ENCODE assay signal across 12 cellular contexts in genomic region chr10:93968452-93969044, GRCh38. TPM values are rescaled to one million over a fixed set of nuclear protein-coding genes. Genes with fewer than 3 reads are reported as not detected.
"Had no signal": no experiment of that assay in that cellular context is flagged by ENCODE, and none has a peak within 500 bp of the region (broad histone marks: within the 10 kb centered on the region; RNA-seq: fewer than 3 reads in every experiment).

No MANE protein-coding gene starts in this region.

- H3K9me3 ChIP-seq: pancreas, stomach, thoracic aorta had no signal

- H3K27me3 Mint-ChIP-seq: activated CD8-positive, alpha-beta T cell treated with anti-CD3 and anti-CD28 coated beads for 36 hours; T-cell had no signal

- H3K4me1 Mint-ChIP-seq: T-cell had no signal

- H3K27me3 ChIP-seq: cardiac muscle cell, pancreas, stomach had no signal

- ATAC-seq: activated CD8-positive, alpha-beta T cell treated with anti-CD3 and anti-CD28 coated beads for 36 hours; activated T-cell treated with anti-CD3 and anti-CD28 coated beads, Interleukin-2, amount 50 U/mL, for 72 hours; left lobe of liver; pancreas; T-cell had no signal

- H3K27ac Mint-ChIP-seq: activated CD8-positive, alpha-beta T cell treated with anti-CD3 and anti-CD28 coated beads for 36 hours; activated T-cell treated with anti-CD3 and anti-CD28 coated beads, Interleukin-2, amount 50 U/mL, for 72 hours; T-cell had no signal

- DNase-seq: activated CD4-positive, alpha-beta T cell treated with anti-CD3 and anti-CD28 coated beads for 4 hours; activated CD8-positive, alpha-beta memory T cell treated with anti-CD3 and anti-CD28 coated beads, Interleukin-2, amount 50 U/mL, for 4 hours; activated CD8-positive, alpha-beta T cell treated with anti-CD3 and anti-CD28 coated beads for 36 hours; activated T-cell treated with anti-CD3 and anti-CD28 coated beads, Interleukin-2, amount 50 U/mL, for 72 hours; pancreas; small intestine; stomach; T-cell had no signal

- H3K36me3 ChIP-seq: cardiac muscle cell, pancreas, stomach, thoracic aorta had no signal

- H3K4me3 ChIP-seq: cardiac muscle cell, pancreas, stomach, thoracic aorta had no signal

- H3K27ac ChIP-seq: cardiac muscle cell, pancreas, stomach, thoracic aorta, VCaP had no signal

- H3K4me3 Mint-ChIP-seq: activated CD8-positive, alpha-beta T cell treated with anti-CD3 and anti-CD28 coated beads for 36 hours; activated T-cell treated with anti-CD3 and anti-CD28 coated beads, Interleukin-2, amount 50 U/mL, for 72 hours; T-cell had no signal

- H3K9me3 Mint-ChIP-seq: activated CD8-positive, alpha-beta T cell treated with anti-CD3 and anti-CD28 coated beads for 36 hours; activated T-cell treated with anti-CD3 and anti-CD28 coated beads, Interleukin-2, amount 50 U/mL, for 72 hours had no signal

- H3K4me1 ChIP-seq: pancreas, stomach had no signal

- H3K36me3 Mint-ChIP-seq: T-cell had no signal

RNA-seq across cellular contexts. Expression of gene PLCE1, which starts 25.2 kb away (rescaled TPM):
- total RNA-seq: activated CD8-positive, alpha-beta T cell treated with anti-CD3 and anti-CD28 coated beads for 36 hours had no signal
